In genomic region chr1:94099303-94099702, GRCh38 we compare ENCODE assay signal across 23 cellular contexts. TPM values are rescaled to one million over a fixed set of nuclear protein-coding genes. Genes with fewer than 3 reads are reported as not detected.
"Had no signal": no experiment of that assay in that cellular context is flagged by ENCODE, and none has a peak within 500 bp of the region (broad histone marks: within the 10 kb centered on the region; RNA-seq: fewer than 3 reads in every experiment).

No MANE protein-coding gene starts in this region.

- DNase-seq: activated CD4-positive, alpha-beta memory T cell treated with anti-CD3 and anti-CD28 coated beads for 36 hours; activated CD4-positive, alpha-beta T cell treated with anti-CD3 and anti-CD28 coated beads, Interleukin-2, amount 10 ng/mL, durations not matched to agents 7 days and 5 days; activated CD4-positive, CD25-positive, alpha-beta regulatory T cell; activated CD8-positive, alpha-beta memory T cell treated with anti-CD3 and anti-CD28 coated beads for 24 hours; activated gamma-delta T cell; activated naive CD4-positive, alpha-beta T cell treated with anti-CD3 and anti-CD28 coated beads for 36 hours; activated T-cell treated with anti-CD3 and anti-CD28 coated beads, Interleukin-2, amount 50 U/mL, for 4 hours; adrenal gland; anterior cingulate cortex; NCI-H1092; NCI-H1417; NCI-H1930; NCI-H2171; NCI-H2227 treated with DMSO at 0.1 percent for 48 hours; NCI-H510A; NCI-H526 treated with DMSO at 0.1 percent for 48 hours; RPMI8226; T-cell; T1000 had no signal

- ATAC-seq: activated T-cell treated with anti-CD3 and anti-CD28 coated beads, Interleukin-2, amount 50 U/mL, for 4 hours; Right ventricle myocardium inferior; T-cell had no signal

- H3K36me3 ChIP-seq: adrenal gland had no signal

- H3K27ac ChIP-seq: adrenal gland, SK-N-MC had no signal

- H3K9me3 ChIP-seq: adrenal gland had no signal

- H3K4me3 ChIP-seq: adrenal gland, SK-N-MC had no signal

- H3K27me3 ChIP-seq: adrenal gland had no signal

RNA-seq across cellular contexts. Expression of gene ABCA4, which starts 21.6 kb away (rescaled TPM):
- total RNA-seq: activated CD4-positive, alpha-beta memory T cell treated with anti-CD3 and anti-CD28 coated beads for 36 hours; activated CD4-positive, alpha-beta T cell treated with anti-CD3 and anti-CD28 coated beads, Interleukin-2, amount 10 ng/mL, durations not matched to agents 7 days and 5 days; activated T-cell treated with anti-CD3 and anti-CD28 coated beads, Interleukin-2, amount 50 U/mL, for 4 hours; MCF 10A; OCI-LY7; T-cell had no signal
